In the genomic region with DNA sequence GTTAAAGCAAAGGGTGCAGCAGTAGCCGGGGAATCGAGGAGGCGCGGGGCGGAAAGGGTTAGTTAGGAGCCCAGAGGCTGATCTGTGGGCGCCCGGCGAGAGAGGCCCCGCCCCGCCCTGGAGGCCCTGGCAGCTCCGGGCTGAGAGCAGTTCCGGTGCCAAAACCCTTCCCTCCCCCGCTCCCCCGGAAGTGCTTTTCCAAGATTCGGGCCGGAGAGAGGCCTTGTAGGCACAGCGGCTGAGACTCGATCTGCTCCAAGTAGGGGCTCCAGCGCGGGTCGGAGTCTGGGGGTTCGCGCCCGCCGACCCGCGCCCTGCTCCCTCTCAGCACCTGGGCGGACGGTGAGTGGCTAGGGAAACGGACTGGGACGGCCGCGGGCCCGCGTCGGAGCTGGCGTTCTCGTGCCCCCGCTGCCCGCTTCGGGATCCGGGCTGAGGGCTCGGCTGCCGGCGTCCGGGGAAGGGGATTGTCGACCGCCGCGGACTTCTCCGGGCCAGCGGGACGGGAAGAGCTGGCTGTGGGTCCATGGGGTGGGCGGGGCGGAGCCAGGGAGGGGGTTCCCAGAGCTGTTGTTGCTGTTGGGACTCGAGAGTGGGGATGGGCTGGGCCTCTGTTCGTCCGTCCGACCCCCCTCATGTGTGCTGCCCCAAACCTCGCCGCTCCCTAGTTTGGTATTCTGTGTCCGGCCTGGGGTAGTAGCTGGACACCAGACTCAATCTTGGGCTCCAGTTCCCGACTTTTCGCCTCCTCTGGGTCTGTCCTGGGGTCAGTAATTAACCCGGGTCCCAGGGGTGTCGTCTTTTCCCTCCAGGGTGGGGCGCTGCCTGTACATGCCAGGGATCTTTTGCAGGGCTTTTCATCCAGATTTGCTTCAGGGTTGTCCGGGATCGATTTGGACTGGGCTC, we compare ENCODE assay signal across 8 cellular contexts. TPM values are rescaled to one million over a fixed set of nuclear protein-coding genes. Genes with fewer than 3 reads are reported as not detected.
A peak's percentile ranks its signal among the peaks of the same experiment; 100 is the strongest.
DNase-seq lines count a peak whose midpoint lies in the region; ATAC-seq, FAIRE-seq and TF ChIP-seq lines count a peak whose summit lies in the region.

A gene with protein sequence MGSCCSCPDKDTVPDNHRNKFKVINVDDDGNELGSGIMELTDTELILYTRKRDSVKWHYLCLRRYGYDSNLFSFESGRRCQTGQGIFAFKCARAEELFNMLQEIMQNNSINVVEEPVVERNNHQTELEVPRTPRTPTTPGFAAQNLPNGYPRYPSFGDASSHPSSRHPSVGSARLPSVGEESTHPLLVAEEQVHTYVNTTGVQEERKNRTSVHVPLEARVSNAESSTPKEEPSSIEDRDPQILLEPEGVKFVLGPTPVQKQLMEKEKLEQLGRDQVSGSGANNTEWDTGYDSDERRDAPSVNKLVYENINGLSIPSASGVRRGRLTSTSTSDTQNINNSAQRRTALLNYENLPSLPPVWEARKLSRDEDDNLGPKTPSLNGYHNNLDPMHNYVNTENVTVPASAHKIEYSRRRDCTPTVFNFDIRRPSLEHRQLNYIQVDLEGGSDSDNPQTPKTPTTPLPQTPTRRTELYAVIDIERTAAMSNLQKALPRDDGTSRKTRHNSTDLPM (plus strand): TSS at position 200 of the 906 bp plus-strand sequence. CDS start 98,643 bp downstream, outside the sequence.

- peak; percentile 88 for FAIRE-seq in GM19239 (lab: Jason Lieb, UNC)

- H3K36me3 ChIP-seq in BLaER1, result peaks cover 7% of the 10 kb centered on the region; the same call in 1 of the 2 replicates

- H3K9me3 ChIP-seq in BLaER1, result no peaks in the 10 kb centered on the region

- H3K9ac ChIP-seq in BLaER1, result peak within 1 kb of the TSS; percentile 93

- peaks cover 46% of the 10 kb centered on the region for H4K20me1 ChIP-seq in BLaER1

- H3K27me3 ChIP-seq in BLaER1, result no peaks in the 10 kb centered on the region

- H3K4me3 ChIP-seq in BLaER1, result peak within 1 kb of the TSS; percentile 94
- peak within 1 kb of the TSS; percentile 100 for H3K4me3 ChIP-seq in coronary artery

- H3K27ac ChIP-seq in BLaER1 (peak within 1 kb of the TSS; percentile 95), coronary artery (peak within 1 kb of the TSS; percentile 79 to 98)

- peak; percentile 89 for DNase-seq in GM19239 (ENCODE audit: insufficient read length, low spot score)
- DNase-seq in NCI-H524 (lab: John Stamatoyannopoulos, UW), result peak; percentile 72 to 81
- DNase-seq in activated CD4-positive, alpha-beta T cell treated with anti-CD3 and anti-CD28 coated beads for 48 hours, result peak; percentile 92
- DNase-seq in coronary artery (ENCODE audit: low spot score), result peak; percentile 95
- DNase-seq in left lobe of liver (ENCODE audit: low spot score), result peak; percentile 94
- DNase-seq in stimulated activated CD4-positive, alpha-beta T cell treated with anti-CD3 and anti-CD28 coated beads, Interleukin-2, amount 100 ng/mL, for 4 hours (ENCODE audit: low read depth), result peak; percentile 77

- peak within 1 kb of the TSS; percentile 84 for H3K4me2 ChIP-seq in BLaER1

- H3K4me1 ChIP-seq in BLaER1, result peaks cover 14% of the 10 kb centered on the region

- peak; percentile 93 for ATAC-seq in HG03457 (IDR thresholded peaks at IDR 0.05; ENCODE audit: unreplicated experiment)
- ATAC-seq in left lobe of liver, result peak; percentile 95

- TF ChIP-seq CTCF in coronary artery (IDR thresholded peaks at IDR 0.05), result no peak

RNA-seq across cellular contexts. Expression of the gene that starts here (rescaled TPM):
- total RNA-seq in left lobe of liver, result 15.2 TPM

Comparison
In these comparisons a context has a peak if more than half of its experiments do, and no peak if none do; other contexts are left out.
1. Peak in every context shown above with its lines: DNase-seq, ATAC-seq, H3K4me3 ChIP-seq and H3K27ac ChIP-seq.